In the genomic region with DNA sequence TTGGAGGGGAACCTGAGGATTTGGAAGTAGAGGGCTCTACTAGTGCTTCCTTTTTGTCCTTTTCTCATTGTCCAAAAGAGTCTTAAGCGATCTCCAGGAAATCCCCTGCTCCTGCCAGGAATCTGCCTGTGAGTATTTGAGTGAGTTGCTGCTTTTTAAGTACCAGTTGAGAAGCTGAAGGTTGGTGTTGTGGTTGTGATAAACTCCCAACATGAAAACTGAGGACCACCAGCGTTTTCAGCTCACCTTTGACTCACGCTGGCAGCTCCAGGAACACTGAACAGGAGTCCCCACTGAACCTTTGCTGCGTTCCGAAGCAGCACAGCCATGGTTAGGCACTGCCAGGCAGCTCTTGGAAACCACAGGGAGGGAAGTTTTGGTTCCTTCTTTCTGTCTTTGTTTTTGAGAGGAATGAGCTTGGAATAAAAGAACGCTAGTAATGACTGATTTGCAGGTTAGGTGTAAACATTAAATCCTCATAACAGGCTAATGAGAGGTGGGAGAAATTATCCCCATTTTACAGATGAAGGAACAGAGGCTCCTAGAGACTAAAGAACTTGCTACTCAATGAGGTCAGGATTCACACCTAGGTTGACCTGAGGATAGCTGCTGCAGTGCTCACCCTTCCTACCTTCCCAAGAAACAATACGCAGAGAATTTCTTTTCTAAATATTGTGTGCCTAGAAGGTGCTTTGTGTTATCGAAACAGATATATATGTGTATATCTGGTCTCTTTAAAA, we compare ENCODE assay signal across 7 cellular contexts.
DNase-seq lines count a peak whose midpoint lies in the region; ATAC-seq and TF ChIP-seq lines count a peak whose summit lies in the region.

No MANE protein-coding gene starts in this region.

- ATAC-seq in thoracic aorta (ENCODE audit: insufficient number of reproducible peaks, low FRiP score, low read depth): no peak
- no peak for ATAC-seq in HG02884 (IDR thresholded peaks at IDR 0.05; ENCODE audit: unreplicated experiment)

- no peak for TF ChIP-seq POLR2A in ovary (IDR thresholded peaks at IDR 0.05)

- H3K36me3 ChIP-seq in HUES48 (ENCODE audit: control insufficient read depth, insufficient read depth, low read length) (no peaks in the 10 kb centered on the region), brain microvascular endothelial cell (replicated peaks) (no peaks in the 10 kb centered on the region), kidney epithelial cell (ENCODE audit: control insufficient read depth, insufficient read depth, low read length) (no peaks in the 10 kb centered on the region), thoracic aorta (no peaks in the 10 kb centered on the region), ovary (no peaks in the 10 kb centered on the region)

- H3K9me3 ChIP-seq in HUES48 (ENCODE audit: control insufficient read depth, insufficient read depth, low read length): no peaks in the 10 kb centered on the region
- H3K9me3 ChIP-seq in thoracic aorta: no peaks in the 10 kb centered on the region
- H3K9me3 ChIP-seq in ovary: no peaks in the 10 kb centered on the region

- TF ChIP-seq CTCF in brain microvascular endothelial cell (IDR thresholded peaks at IDR 0.05; ENCODE audit: low read depth, low read length, missing control alignments) (no peak), kidney epithelial cell (IDR thresholded peaks at IDR 0.05; ENCODE audit: insufficient read depth, low read length, poor library complexity, severe bottlenecking) (no peak), thoracic aorta (IDR thresholded peaks at IDR 0.05) (no peak), ovary (IDR thresholded peaks at IDR 0.05) (no peak)

- H3K9ac ChIP-seq in HUES48 (ENCODE audit: low read depth, low read length): no peak overlapping the region

- intact Hi-C loops in ovary (cut with DNase I): no loop called here

- DNase-seq in brain microvascular endothelial cell (no peak), kidney epithelial cell (ENCODE audit: low read depth) (no peak), thoracic aorta (ENCODE audit: low spot score) (no peak), ovary (no peak)
- no peak for DNase-seq in NK-92 treated with Interleukin-12 subunit alpha and Interleukin-12 subunit beta, amount 100 ng/mL, for 24 hours (lab: John Stamatoyannopoulos, UW)

- in situ Hi-C loops in brain microvascular endothelial cell (cut with HindIII; ENCODE audit: low pct_ligation_motif_present, low sequenced_read_pairs): no loop called here

- no peak overlapping the region for H3K4me3 ChIP-seq in HUES48 (ENCODE audit: low read depth, low read length)
- peak overlapping the region; percentile 4 for H3K4me3 ChIP-seq in brain microvascular endothelial cell (ENCODE audit: low read depth, low read length)
- H3K4me3 ChIP-seq in kidney epithelial cell (ENCODE audit: low read depth, low read length): peak overlapping the region; percentile 26
- peak overlapping the region; percentile 69 for H3K4me3 ChIP-seq in thoracic aorta
- H3K4me3 ChIP-seq in ovary: no peak overlapping the region

- H3K27me3 ChIP-seq in HUES48 (ENCODE audit: control insufficient read depth, insufficient read depth, low read length) (no peaks in the 10 kb centered on the region), brain microvascular endothelial cell (replicated peaks) (no peaks in the 10 kb centered on the region), kidney epithelial cell (ENCODE audit: control insufficient read depth, insufficient read depth, low read length) (no peaks in the 10 kb centered on the region), thoracic aorta (replicated peaks; ENCODE audit: insufficient read depth) (no peaks in the 10 kb centered on the region), ovary (no peaks in the 10 kb centered on the region)

- WGBS in ovary, 3 donors: 39 to 46% (median 45%) methylated on average over 8 of the region's 8 CpGs

- no peak for TF ChIP-seq EP300 in ovary (IDR thresholded peaks at IDR 0.05)

- H3K4me1 ChIP-seq in HUES48 (ENCODE audit: control insufficient read depth, insufficient read depth, low read length): peaks cover 32% of the 10 kb centered on the region
- H3K4me1 ChIP-seq in thoracic aorta (ENCODE audit: control insufficient read depth in 1 of 2, low read depth in 2 of 2): peaks cover 15 to 69% of the 10 kb centered on the region in 2 donors
- peaks cover 14% of the 10 kb centered on the region for H3K4me1 ChIP-seq in ovary (ENCODE audit: insufficient read depth)

- peak overlapping the region; percentile 81 for H3K27ac ChIP-seq in HUES48 (ENCODE audit: low read depth, low read length)
- no peak overlapping the region for H3K27ac ChIP-seq in brain microvascular endothelial cell
- peak overlapping the region in 1 of 2 donors; percentile 50 for H3K27ac ChIP-seq in thoracic aorta
- H3K27ac ChIP-seq in ovary: peak overlapping the region in 1 of 2 donors; percentile 6

Comparison
In these comparisons a context has a peak if more than half of its experiments do, and no peak if none do; other contexts are left out.
1. H3K4me3 ChIP-seq: peak in brain microvascular endothelial cell (single experiment), kidney epithelial cell (single experiment) and thoracic aorta (single experiment); none in HUES48 (single experiment) and ovary (single experiment).